Comparison of ENCODE assay signal across 18 cellular contexts in the genomic region with DNA sequence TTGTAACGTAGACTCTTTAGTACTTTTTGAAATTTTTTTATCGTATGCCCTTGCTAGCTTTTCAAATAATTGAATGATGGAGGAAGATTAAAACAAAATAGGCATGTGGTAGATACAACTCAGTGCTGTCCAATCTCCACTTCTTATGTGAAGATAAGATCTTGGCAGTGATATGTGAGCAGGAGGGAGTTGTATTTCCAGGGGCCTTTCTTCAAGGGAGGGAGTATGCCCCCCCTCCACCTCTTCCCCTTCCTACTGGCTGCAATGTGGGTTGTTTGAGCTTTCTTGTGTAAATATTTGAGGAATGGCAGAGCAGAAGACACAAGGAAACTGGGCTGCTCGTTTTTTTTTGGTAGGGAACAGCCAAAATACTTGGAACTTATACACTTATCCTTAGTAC.
DNase-seq lines count a peak whose midpoint lies in the region; ATAC-seq and TF ChIP-seq lines count a peak whose summit lies in the region.
"Had no signal": no experiment of that assay in that cellular context is flagged by ENCODE, and none has a peak within 500 bp of the region (broad histone marks: within the 10 kb centered on the region; RNA-seq: fewer than 3 reads in every experiment).

No MANE protein-coding gene starts in this region.

- TF ChIP-seq CTCF in SK-N-SH (IDR thresholded peaks at IDR 0.05), result no peak
- TF ChIP-seq CTCF in mesothelial cell of epicardium (IDR thresholded peaks at IDR 0.05; ENCODE audit: unreplicated experiment), result no peak

- 43% methylated on average over 3 of the region's 3 CpGs for WGBS in SK-N-SH (ENCODE audit: low lambda C conversion rate)

- TF ChIP-seq EP300 in SK-N-SH (IDR thresholded peaks at IDR 0.05; ENCODE audit: borderline replicate concordance in 1 of 2, low read depth in 1 of 2, low read length in 1 of 2), result peak in 1 of 2 experiments; percentile 63; a peak in 1 of 4 replicates

- POLR2A ChIA-PET in SK-N-SH (lab: Yijun Ruan, JAX), result no interaction called here

- no peaks in the 10 kb centered on the region for H3K9me2 ChIP-seq in SK-N-SH

- H2AFZ ChIP-seq in SK-N-SH (ENCODE audit: low read depth), result no peak overlapping the region
- H2AFZ ChIP-seq: GM23338 had no signal

- no peaks in the 10 kb centered on the region for H3K79me2 ChIP-seq in SK-N-SH (ENCODE audit: insufficient read depth)

- H3K27me3 ChIP-seq in SK-N-SH (ENCODE audit: insufficient read depth), result no peaks in the 10 kb centered on the region
- H3K27me3 ChIP-seq: BLaER1 had no signal

- CTCF ChIA-PET in SK-N-SH (lab: Yijun Ruan, JAX), result no interaction called here

- H3K9ac ChIP-seq in SK-N-SH, result no peak overlapping the region
- H3K9ac ChIP-seq: BLaER1 had no signal

- H3K4me3 ChIP-seq in SK-N-SH (ENCODE audit: low read depth in 2 of 2, low read length in 1 of 2), result no peak overlapping the region
- H3K4me3 ChIP-seq: BLaER1, GM23338 had no signal

- H4K20me1 ChIP-seq in SK-N-SH (ENCODE audit: insufficient read depth), result no peaks in the 10 kb centered on the region
- H4K20me1 ChIP-seq: BLaER1 had no signal

- H3F3A ChIP-seq in SK-N-SH (replicated peaks; ENCODE audit: insufficient read depth), result peaks cover 33% of the 10 kb centered on the region

- ATAC-seq in HG02678 (IDR thresholded peaks at IDR 0.05; ENCODE audit: unreplicated experiment), result no peak
- ATAC-seq: GM23338, HepG2 had no signal

- no peak overlapping the region for H3K4me2 ChIP-seq in SK-N-SH
- H3K4me2 ChIP-seq: BLaER1, GM23338 had no signal

- DNase-seq in DMS53 (lab: John Stamatoyannopoulos, UW) (peak; percentile 4), DMS53 treated with DMSO at 0.1 percent for 48 hours (lab: John Stamatoyannopoulos, UW; ENCODE audit: unreplicated experiment) (no peak), NCI-H146 (lab: John Stamatoyannopoulos, UW) (peak; percentile 18), SK-N-SH (no peak), mesothelial cell of epicardium (ENCODE audit: low spot score in 2 of 2, unreplicated experiment in 2 of 2) (no peak), COLO829 (ENCODE audit: low spot score) (no peak)
- DNase-seq in activated naive CD4-positive, alpha-beta T cell (lab: John Stamatoyannopoulos, UW), result no peak
- DNase-seq: AML-193, Calu3, DMS 273 treated with DMSO at 0.1 percent for 48 hours, DMS79 treated with DMSO at 0.1 percent for 48 hours, GDM1, H9 had no signal

- no peak overlapping the region for H3K4me3 Mint-ChIP-seq in mesothelial cell of epicardium
- H3K4me3 Mint-ChIP-seq: GM23338, H9 had no signal

- no peaks in the 10 kb centered on the region for H3K9me3 Mint-ChIP-seq in mesothelial cell of epicardium
- H3K9me3 Mint-ChIP-seq: GM23338, H9 had no signal

- no peaks in the 10 kb centered on the region for H3K36me3 ChIP-seq in SK-N-SH (replicated peaks in 1 of 2; ENCODE audit: control insufficient read depth in 1 of 2, insufficient read depth in 2 of 2, low read length in 1 of 2)
- H3K36me3 ChIP-seq: BLaER1 had no signal

- H3K4me1 Mint-ChIP-seq in mesothelial cell of epicardium, result peaks cover 33% of the 10 kb centered on the region

- no peaks in the 10 kb centered on the region; a peak in 2 of 4 replicates for H3K4me1 ChIP-seq in SK-N-SH (ENCODE audit: control insufficient read depth in 1 of 2, insufficient read depth in 2 of 2, low read depth in 1 of 2, low read length in 1 of 2)
- H3K4me1 ChIP-seq: BLaER1 had no signal

- no peak for TF ChIP-seq RAD21 in SK-N-SH (IDR thresholded peaks at IDR 0.05; ENCODE audit: low read length)

- H3K36me3 Mint-ChIP-seq in mesothelial cell of epicardium, result no peaks in the 10 kb centered on the region

- H3K27me3 Mint-ChIP-seq in mesothelial cell of epicardium (ENCODE audit: low read depth), result no peaks in the 10 kb centered on the region

- H3K27ac Mint-ChIP-seq in mesothelial cell of epicardium, result peak overlapping the region; percentile 44
- H3K27ac Mint-ChIP-seq: GM23338 had no signal

- no peaks in the 10 kb centered on the region for H3K9me3 ChIP-seq in SK-N-SH
- H3K9me3 ChIP-seq: BLaER1 had no signal

- peak overlapping the region in 1 of 2 experiments; percentile 17; a peak in 1 of 4 replicates for H3K27ac ChIP-seq in SK-N-SH (ENCODE audit: low read depth in 2 of 2, low read length in 1 of 2)
- H3K27ac ChIP-seq: 22Rv1, BLaER1 had no signal

TF ChIP-seq in SK-N-SH, 30 proteins besides CTCF, POLR2A, EP300 and RAD21 (continues in another document):
- TF ChIP-seq YY1 (IDR thresholded peaks at IDR 0.05; ENCODE audit: low read depth) (no peak), SIN3A (IDR thresholded peaks at IDR 0.05; ENCODE audit: borderline replicate concordance, low read depth, low read length) (no peak), NFIC (IDR thresholded peaks at IDR 0.05; ENCODE audit: borderline replicate concordance) (peak; percentile 37; the same call in 1 of the 2 replicates), FOSL2 (IDR thresholded peaks at IDR 0.05; ENCODE audit: borderline replicate concordance, low read depth) (no peak), ELF1 (IDR thresholded peaks at IDR 0.05) (no peak), MXI1 (IDR thresholded peaks at IDR 0.05; ENCODE audit: low read depth, low read length) (no peak), RFX5 (IDR thresholded peaks at IDR 0.05; ENCODE audit: low read length) (no peak), RXRA (IDR thresholded peaks at IDR 0.05; ENCODE audit: borderline replicate concordance, low read depth) (no peak), GATA2 (CRISPR knock-in tag; IDR thresholded peaks at IDR 0.05) (no peak), FOXM1 (IDR thresholded peaks at IDR 0.05; ENCODE audit: low read depth) (no peak), SMC3 (IDR thresholded peaks at IDR 0.05; ENCODE audit: low read depth, low read length) (no peak), FOXJ3 (CRISPR knock-in tag; IDR thresholded peaks at IDR 0.05) (no peak), TEAD4 (IDR thresholded peaks at IDR 0.05; ENCODE audit: borderline replicate concordance, insufficient read depth) (peak; percentile 17; the same call in 1 of the 2 replicates), TCF12 (IDR thresholded peaks at IDR 0.05) (peak; percentile 71), CHD2 (IDR thresholded peaks at IDR 0.05; ENCODE audit: low read length, partially characterized antibody) (no peak), JUND (IDR thresholded peaks at IDR 0.05) (0 out of 2 replicates have a peak, but pooled peaks have one; percentile 33), GABPA (IDR thresholded peaks at IDR 0.05; ENCODE audit: low read depth) (no peak), NRF1 (IDR thresholded peaks at IDR 0.05; ENCODE audit: low read depth, low read length) (no peak)
- TF ChIP-seq, protein P1, sequence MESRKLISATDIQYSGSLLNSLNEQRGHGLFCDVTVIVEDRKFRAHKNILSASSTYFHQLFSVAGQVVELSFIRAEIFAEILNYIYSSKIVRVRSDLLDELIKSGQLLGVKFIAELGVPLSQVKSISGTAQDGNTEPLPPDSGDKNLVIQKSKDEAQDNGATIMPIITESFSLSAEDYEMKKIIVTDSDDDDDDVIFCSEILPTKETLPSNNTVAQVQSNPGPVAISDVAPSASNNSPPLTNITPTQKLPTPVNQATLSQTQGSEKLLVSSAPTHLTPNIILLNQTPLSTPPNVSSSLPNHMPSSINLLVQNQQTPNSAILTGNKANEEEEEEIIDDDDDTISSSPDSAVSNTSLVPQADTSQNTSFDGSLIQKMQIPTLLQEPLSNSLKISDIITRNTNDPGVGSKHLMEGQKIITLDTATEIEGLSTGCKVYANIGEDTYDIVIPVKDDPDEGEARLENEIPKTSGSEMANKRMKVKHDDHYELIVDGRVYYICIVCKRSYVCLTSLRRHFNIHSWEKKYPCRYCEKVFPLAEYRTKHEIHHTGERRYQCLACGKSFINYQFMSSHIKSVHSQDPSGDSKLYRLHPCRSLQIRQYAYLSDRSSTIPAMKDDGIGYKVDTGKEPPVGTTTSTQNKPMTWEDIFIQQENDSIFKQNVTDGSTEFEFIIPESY (IDR thresholded peaks at IDR 0.05; ENCODE audit: borderline replicate concordance, low read depth), result no peak
- TF ChIP-seq, protein P2, sequence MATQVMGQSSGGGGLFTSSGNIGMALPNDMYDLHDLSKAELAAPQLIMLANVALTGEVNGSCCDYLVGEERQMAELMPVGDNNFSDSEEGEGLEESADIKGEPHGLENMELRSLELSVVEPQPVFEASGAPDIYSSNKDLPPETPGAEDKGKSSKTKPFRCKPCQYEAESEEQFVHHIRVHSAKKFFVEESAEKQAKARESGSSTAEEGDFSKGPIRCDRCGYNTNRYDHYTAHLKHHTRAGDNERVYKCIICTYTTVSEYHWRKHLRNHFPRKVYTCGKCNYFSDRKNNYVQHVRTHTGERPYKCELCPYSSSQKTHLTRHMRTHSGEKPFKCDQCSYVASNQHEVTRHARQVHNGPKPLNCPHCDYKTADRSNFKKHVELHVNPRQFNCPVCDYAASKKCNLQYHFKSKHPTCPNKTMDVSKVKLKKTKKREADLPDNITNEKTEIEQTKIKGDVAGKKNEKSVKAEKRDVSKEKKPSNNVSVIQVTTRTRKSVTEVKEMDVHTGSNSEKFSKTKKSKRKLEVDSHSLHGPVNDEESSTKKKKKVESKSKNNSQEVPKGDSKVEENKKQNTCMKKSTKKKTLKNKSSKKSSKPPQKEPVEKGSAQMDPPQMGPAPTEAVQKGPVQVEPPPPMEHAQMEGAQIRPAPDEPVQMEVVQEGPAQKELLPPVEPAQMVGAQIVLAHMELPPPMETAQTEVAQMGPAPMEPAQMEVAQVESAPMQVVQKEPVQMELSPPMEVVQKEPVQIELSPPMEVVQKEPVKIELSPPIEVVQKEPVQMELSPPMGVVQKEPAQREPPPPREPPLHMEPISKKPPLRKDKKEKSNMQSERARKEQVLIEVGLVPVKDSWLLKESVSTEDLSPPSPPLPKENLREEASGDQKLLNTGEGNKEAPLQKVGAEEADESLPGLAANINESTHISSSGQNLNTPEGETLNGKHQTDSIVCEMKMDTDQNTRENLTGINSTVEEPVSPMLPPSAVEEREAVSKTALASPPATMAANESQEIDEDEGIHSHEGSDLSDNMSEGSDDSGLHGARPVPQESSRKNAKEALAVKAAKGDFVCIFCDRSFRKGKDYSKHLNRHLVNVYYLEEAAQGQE (IDR thresholded peaks at IDR 0.05; ENCODE audit: low read depth, low read length), result no peak
- TF ChIP-seq, protein P3, sequence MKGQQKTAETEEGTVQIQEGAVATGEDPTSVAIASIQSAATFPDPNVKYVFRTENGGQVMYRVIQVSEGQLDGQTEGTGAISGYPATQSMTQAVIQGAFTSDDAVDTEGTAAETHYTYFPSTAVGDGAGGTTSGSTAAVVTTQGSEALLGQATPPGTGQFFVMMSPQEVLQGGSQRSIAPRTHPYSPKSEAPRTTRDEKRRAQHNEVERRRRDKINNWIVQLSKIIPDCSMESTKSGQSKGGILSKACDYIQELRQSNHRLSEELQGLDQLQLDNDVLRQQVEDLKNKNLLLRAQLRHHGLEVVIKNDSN (IDR thresholded peaks at IDR 0.05; ENCODE audit: borderline replicate concordance, low read depth), result no peak

Comparison
In these comparisons a context has a peak if more than half of its experiments do, and no peak if none do; other contexts are left out.
1. DNase-seq: peak in DMS53 (single experiment) and NCI-H146 (single experiment); none in DMS53 treated with DMSO at 0.1 percent for 48 hours (single experiment), SK-N-SH (single experiment), mesothelial cell of epicardium (0 of 2), COLO829 (single experiment) and activated naive CD4-positive, alpha-beta T cell (0 of 4).